ENCODE assay signal across 26 cellular contexts in genomic region chrX:136198010-136198409, GRCh38. TPM values are rescaled to one million over a fixed set of nuclear protein-coding genes. Genes with fewer than 3 reads are reported as not detected.
DNase-seq lines count a peak whose midpoint lies in the region; ATAC-seq and TF ChIP-seq lines count a peak whose summit lies in the region.
"Had no signal": no experiment of that assay in that cellular context is flagged by ENCODE, and none has a peak within 500 bp of the region (broad histone marks: within the 10 kb centered on the region; RNA-seq: fewer than 3 reads in every experiment).

No MANE protein-coding gene starts in this region.

- no peaks in the 10 kb centered on the region; the same call in 1 of the 2 replicates for H3K27me3 Mint-ChIP-seq in HFFc6 (ENCODE audit: insufficient read depth)
- H3K27me3 Mint-ChIP-seq: naive thymus-derived CD4-positive, alpha-beta T cell; stimulated activated naive CD8-positive, alpha-beta T cell treated with anti-CD3 and anti-CD28 coated beads, Interleukin-15, amount 100 ng/mL, for 72 hours had no signal

- no peak overlapping the region for H3K9ac ChIP-seq in rectal smooth muscle tissue (ENCODE audit: low read length)

- H3K36me3 ChIP-seq in esophagus muscularis mucosa, result no peaks in the 10 kb centered on the region
- no peaks in the 10 kb centered on the region for H3K36me3 ChIP-seq in rectal smooth muscle tissue (ENCODE audit: control insufficient read depth, insufficient read depth, low read length)
- no peaks in the 10 kb centered on the region for H3K36me3 ChIP-seq in upper lobe of right lung
- H3K36me3 ChIP-seq: HAP-1, SJCRH30, spleen had no signal

- H3K9me3 Mint-ChIP-seq in HFFc6, result no peaks in the 10 kb centered on the region
- H3K9me3 Mint-ChIP-seq: activated naive CD4-positive, alpha-beta T cell treated with anti-CD3 and anti-CD28 coated beads, Interleukin-2, amount 50 U/mL, for 72 hours; activated T-cell treated with anti-CD3 and anti-CD28 coated beads, Interleukin-2, amount 50 U/mL, for 72 hours; stimulated activated naive CD8-positive, alpha-beta T cell treated with anti-CD3 and anti-CD28 coated beads, Interleukin-15, amount 100 ng/mL, for 72 hours had no signal

- peaks cover 39 to 65% (median 55%) of the 10 kb centered on the region in 4 donors for H3K4me1 ChIP-seq in esophagus muscularis mucosa
- peaks cover 24% of the 10 kb centered on the region for H3K4me1 ChIP-seq in rectal smooth muscle tissue (ENCODE audit: control insufficient read depth, insufficient read depth, low read length)
- peaks cover 8% of the 10 kb centered on the region for H3K4me1 ChIP-seq in upper lobe of right lung
- H3K4me1 ChIP-seq: body of pancreas had no signal

- H3K4me3 Mint-ChIP-seq in HFFc6, result peak overlapping the region; percentile 94
- H3K4me3 Mint-ChIP-seq: activated T-cell treated with anti-CD3 and anti-CD28 coated beads, Interleukin-2, amount 50 U/mL, for 72 hours; naive thymus-derived CD4-positive, alpha-beta T cell; stimulated activated naive CD8-positive, alpha-beta T cell treated with anti-CD3 and anti-CD28 coated beads, Interleukin-15, amount 100 ng/mL, for 72 hours had no signal

- TF ChIP-seq CTCF in HFFc6 (IDR thresholded peaks at IDR 0.05) (no peak), esophagus muscularis mucosa (IDR thresholded peaks at IDR 0.05) (no peak), upper lobe of right lung (IDR thresholded peaks at IDR 0.05) (no peak)

- no peak for TF ChIP-seq POLR2A in esophagus muscularis mucosa (IDR thresholded peaks at IDR 0.05; ENCODE audit: low read depth)

- H3K4me1 Mint-ChIP-seq in HFFc6 (ENCODE audit: low read depth), result peaks cover 77% of the 10 kb centered on the region

- no peak for TF ChIP-seq EP300 in esophagus muscularis mucosa (IDR thresholded peaks at IDR 0.05)

- peak overlapping the region; percentile 90 for H3K27ac Mint-ChIP-seq in HFFc6
- H3K27ac Mint-ChIP-seq: activated naive CD4-positive, alpha-beta T cell treated with anti-CD3 and anti-CD28 coated beads, Interleukin-2, amount 50 U/mL, for 72 hours; activated T-cell treated with anti-CD3 and anti-CD28 coated beads, Interleukin-2, amount 50 U/mL, for 72 hours; naive thymus-derived CD4-positive, alpha-beta T cell; stimulated activated naive CD8-positive, alpha-beta T cell treated with anti-CD3 and anti-CD28 coated beads, Interleukin-15, amount 100 ng/mL, for 72 hours had no signal

- DNase-seq in HFFc6, result no peak
- no peak for DNase-seq in esophagus muscularis mucosa (ENCODE audit: extremely low spot score)
- no peak for DNase-seq in upper lobe of right lung
- DNase-seq in A172 (ENCODE audit: low spot score), result no peak
- DNase-seq in left lobe of liver (ENCODE audit: low spot score), result no peak
- DNase-seq in activated naive CD4-positive, alpha-beta T cell (lab: John Stamatoyannopoulos, UW), result no peak
- DNase-seq: activated CD4-positive, alpha-beta T cell treated with anti-CD3 and anti-CD28 coated beads for 4 hours; activated T-cell treated with anti-CD3 and anti-CD28 coated beads, Interleukin-2, amount 50 U/mL, for 72 hours; AML-193; body of pancreas; head of caudate nucleus; KG1; naive thymus-derived CD4-positive, alpha-beta T cell; NCI-H1930; NCI-H226; OCI-M1; posterior cingulate gyrus; SJCRH30; spleen; stimulated activated CD4-positive, alpha-beta T cell treated with anti-CD3 and anti-CD28 coated beads, Interleukin-4, amount 100 ng/mL, for 4 hours; stimulated activated naive CD8-positive, alpha-beta T cell treated with anti-CD3 and anti-CD28 coated beads, Interleukin-15, amount 100 ng/mL, for 72 hours; T-helper 1 cell had no signal

- H3K27me3 ChIP-seq in esophagus muscularis mucosa (no peaks in the 10 kb centered on the region), rectal smooth muscle tissue (ENCODE audit: control insufficient read depth, insufficient read depth, low read length) (no peaks in the 10 kb centered on the region), upper lobe of right lung (no peaks in the 10 kb centered on the region)
- H3K27me3 ChIP-seq: body of pancreas, SJCRH30, spleen had no signal

- peak; percentile 28 for ATAC-seq in upper lobe of right lung
- ATAC-seq in left lobe of liver, result no peak
- ATAC-seq: activated naive CD4-positive, alpha-beta T cell treated with anti-CD3 and anti-CD28 coated beads, Interleukin-2, amount 50 U/mL, for 72 hours; activated T-cell treated with anti-CD3 and anti-CD28 coated beads, Interleukin-2, amount 50 U/mL, for 72 hours; body of pancreas; naive thymus-derived CD4-positive, alpha-beta T cell; stimulated activated naive CD8-positive, alpha-beta T cell treated with anti-CD3 and anti-CD28 coated beads, Interleukin-15, amount 100 ng/mL, for 72 hours had no signal

- H3K4me3 ChIP-seq in esophagus muscularis mucosa (peak overlapping the region; percentile 44 to 55 (median 52)), rectal smooth muscle tissue (ENCODE audit: low read length) (no peak overlapping the region), upper lobe of right lung (no peak overlapping the region)
- H3K4me3 ChIP-seq: body of pancreas, HAP-1, SJCRH30, spleen had no signal

- H3K9me3 ChIP-seq in esophagus muscularis mucosa, result no peaks in the 10 kb centered on the region
- H3K9me3 ChIP-seq in upper lobe of right lung, result no peaks in the 10 kb centered on the region
- H3K9me3 ChIP-seq: body of pancreas, HAP-1, SJCRH30, spleen had no signal

- H3K27ac ChIP-seq in esophagus muscularis mucosa (replicated peaks in 1 of 4), result peak overlapping the region; percentile 86 to 99 (median 96)
- H3K27ac ChIP-seq in rectal smooth muscle tissue (ENCODE audit: low read depth, low read length), result peak overlapping the region; percentile 74
- no peak overlapping the region for H3K27ac ChIP-seq in upper lobe of right lung
- H3K27ac ChIP-seq: body of pancreas, SJCRH30, spleen had no signal

- H3K36me3 Mint-ChIP-seq in HFFc6 (ENCODE audit: low read depth), result peaks cover 27% of the 10 kb centered on the region
- H3K36me3 Mint-ChIP-seq: activated naive CD4-positive, alpha-beta T cell treated with anti-CD3 and anti-CD28 coated beads, Interleukin-2, amount 50 U/mL, for 72 hours had no signal

- intact Hi-C loops in esophagus muscularis mucosa (cut with DNase I), result no loop called here
- intact Hi-C loops in upper lobe of right lung (cut with DNase I), result no loop called here

RNA-seq across cellular contexts. Expression of gene FHL1, which starts 50.7 kb away (rescaled TPM):
- 100 to 1,000 TPM; 409 to 808 (median 455) TPM for total RNA-seq in HFFc6 (2021; fragmentation: NEBNext Ultra II Directional; extraction: Animal tissue kit (Norgen Biotek cat#: 25700))
- total RNA-seq in esophagus muscularis mucosa, result 1,000 to 10,000 TPM; 2,189 to 3,092 (median 2,823) TPM
- total RNA-seq in upper lobe of right lung, result 328 TPM
- total RNA-seq in A172 (2014; rRNA removed; shearing (Covaris generic)), result 5.3 and 7.2 TPM in 2 replicates
- 10.6 TPM for total RNA-seq in left lobe of liver
- total RNA-seq: HT-29 had no signal

RNA-seq across cellular contexts. Expression of gene MAP7D3, which starts 53.2 kb away (rescaled TPM):
- 10 to 100 TPM; 26.9 to 30.5 (median 28.7) TPM for total RNA-seq in HFFc6 (2021; fragmentation: NEBNext Ultra II Directional; extraction: Animal tissue kit (Norgen Biotek cat#: 25700))
- total RNA-seq in esophagus muscularis mucosa, result 10 to 100 TPM; 14.5 to 21.2 (median 17.1) TPM
- total RNA-seq in upper lobe of right lung, result 7.9 TPM
- 7.9 and 8.6 TPM in 2 replicates for total RNA-seq in A172 (2014; rRNA removed; shearing (Covaris generic))
- 2.8 TPM for total RNA-seq in left lobe of liver

Comparison
In these comparisons a context has a peak if more than half of its experiments do, and no peak if none do; other contexts are left out.
1. H3K4me3 ChIP-seq: peak in esophagus muscularis mucosa (4 of 4); none in rectal smooth muscle tissue (single experiment) and upper lobe of right lung (single experiment).
2. RNA of gene FHL1, which starts 50.7 kb away (total RNA-seq): 2,189 to 3,092 TPM in esophagus muscularis mucosa, 409 to 808 TPM in HFFc6 and 328 TPM in upper lobe of right lung (single experiment); 10.6 TPM in left lobe of liver (single experiment) and 5.3 to 7.2 TPM in A172; every median in the first group is over 10 times any median in the second.